In genomic region chr5:56200856-56201638, GRCh38 we compare ENCODE assay signal across 8 cellular contexts. TPM values are rescaled to one million over a fixed set of nuclear protein-coding genes. Genes with fewer than 3 reads are reported as not detected.
DNase-seq lines count a peak whose midpoint lies in the region; ATAC-seq, FAIRE-seq and TF ChIP-seq lines count a peak whose summit lies in the region.

No MANE protein-coding gene starts in this region.

- H3K27ac ChIP-seq in C4-2B (no peak overlapping the region), left lung (no peak overlapping the region)

- DNase-seq in GM19239 (ENCODE audit: insufficient read length, low spot score) (peak; percentile 63), NCI-H510A (lab: John Stamatoyannopoulos, UW) (peak; percentile 12), chondrocyte (ENCODE audit: low spot score) (no peak), left lung (peak in 1 of 2 donors; percentile 54)
- DNase-seq in activated CD4-positive, alpha-beta T cell treated with anti-CD3 and anti-CD28 coated beads for 48 hours, result peak; percentile 73
- DNase-seq in stimulated activated CD8-positive, alpha-beta memory T cell treated with anti-CD3 and anti-CD28 coated beads, Interleukin-12 subunit alpha, Interleukin-12 subunit beta, amount 100 ng/mL, for 4 hours (ENCODE audit: low read depth), result peak; percentile 9

- H3K27me3 Mint-ChIP-seq in chondrocyte (ENCODE audit: low read depth), result no peaks in the 10 kb centered on the region

- intact Hi-C loops in left lung (cut with DNase I), result loop anchor here in 1 of 2 donors (10.0 kb wide), 1 partner anchor 266 kb away; no protein-coding TSS in a partner anchor

- H3K4me3 ChIP-seq in left lung, result no peak overlapping the region

- no peaks in the 10 kb centered on the region for H3K9me3 ChIP-seq in left lung

- no peak overlapping the region for H3K27ac Mint-ChIP-seq in chondrocyte (ENCODE audit: unreplicated experiment)

- H3K4me1 Mint-ChIP-seq in chondrocyte (ENCODE audit: low read depth), result peaks cover 21% of the 10 kb centered on the region

- no peaks in the 10 kb centered on the region for H3K36me3 Mint-ChIP-seq in chondrocyte (ENCODE audit: low read depth)

- H3K9me3 Mint-ChIP-seq in chondrocyte (ENCODE audit: low read depth), result peaks cover 2% of the 10 kb centered on the region

- no peaks in the 10 kb centered on the region for H3K36me3 ChIP-seq in left lung

- TF ChIP-seq CTCF in C4-2B (conservative IDR thresholded peaks at IDR 0.05) (peak; percentile 87), chondrocyte (IDR thresholded peaks at IDR 0.05) (peak; percentile 93), left lung (IDR thresholded peaks at IDR 0.05) (peak; percentile 60 to 78)

- H3K4me1 ChIP-seq in left lung, result peaks cover 0 to 19% of the 10 kb centered on the region in 2 donors

- peak; percentile 99 for ATAC-seq in HG03175 (IDR thresholded peaks at IDR 0.05; ENCODE audit: unreplicated experiment)
- peak; percentile 100 for ATAC-seq in left lung

- peak; percentile 92 for FAIRE-seq in GM19239 (lab: Jason Lieb, UNC)

- H3K27me3 ChIP-seq in left lung, result no peaks in the 10 kb centered on the region

- H3K4me3 Mint-ChIP-seq in chondrocyte (ENCODE audit: unreplicated experiment), result no peak overlapping the region

RNA-seq across cellular contexts. Expression of gene ANKRD55, which starts 32.1 kb away (rescaled TPM):
- not detected in 3 replicates for total RNA-seq in chondrocyte
- total RNA-seq in left lung, result under 1 TPM; 0.20 to 0.94 TPM
